29 cellular contexts compared by ENCODE assay signal in the genomic region with DNA sequence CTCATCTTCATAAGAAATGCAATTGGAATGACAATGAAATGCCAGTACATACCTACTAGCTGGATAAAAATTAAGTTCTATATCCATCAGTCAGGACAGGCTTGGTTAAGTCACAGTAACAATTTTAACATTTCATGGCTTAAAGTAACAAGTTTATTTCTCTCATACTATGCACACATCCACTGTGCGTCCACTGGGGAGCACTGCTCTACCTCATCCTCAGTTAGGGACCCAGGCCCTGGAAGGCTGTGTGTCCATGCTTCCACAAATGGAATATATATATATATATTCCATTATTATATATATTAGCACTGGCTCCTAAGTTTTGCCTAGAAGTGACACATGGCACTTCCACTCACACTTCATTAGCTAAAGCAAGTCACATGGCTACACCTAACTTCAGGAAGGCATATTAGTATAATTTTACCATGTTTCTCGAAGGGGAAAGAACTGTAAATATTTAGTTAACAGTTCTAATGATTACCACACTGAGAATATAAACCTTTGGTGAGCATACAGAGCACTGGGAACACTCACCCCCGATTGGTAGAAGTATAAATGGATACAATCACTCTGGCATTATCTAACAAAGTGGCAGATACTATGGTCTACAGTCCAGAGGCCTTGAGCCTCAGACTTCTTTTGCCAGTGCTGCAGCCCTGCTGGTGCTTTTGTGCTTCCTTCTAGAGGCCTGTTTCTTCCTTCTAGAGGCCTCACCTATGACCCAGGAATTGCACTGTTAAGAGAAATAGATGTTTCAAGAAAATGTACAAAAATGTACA. TPM values are rescaled to one million over a fixed set of nuclear protein-coding genes. Genes with fewer than 3 reads are reported as not detected.
A peak's percentile ranks its signal among the peaks of the same experiment; 100 is the strongest.
DNase-seq lines count a peak whose midpoint lies in the region; ATAC-seq and TF ChIP-seq lines count a peak whose summit lies in the region.
"Had no signal": no experiment of that assay in that cellular context is flagged by ENCODE, and none has a peak within 500 bp of the region (broad histone marks: within the 10 kb centered on the region; RNA-seq: fewer than 3 reads in every experiment).

No MANE protein-coding gene starts in this region.

- CTCF ChIA-PET in activated naive CD4-positive, alpha-beta T cell treated with anti-CD3 and anti-CD28 coated beads, Interleukin-2, amount 10 ng/mL, durations not matched to agents 7 days and 5 days (lab: Charles Lee), result interaction anchor here (2.8 kb wide), 1 partner anchor 10 kb away, joined by 15 read pairs; no protein-coding TSS in a partner anchor
- CTCF ChIA-PET in activated CD4-positive, alpha-beta T cell treated with anti-CD3 and anti-CD28 coated beads, Interleukin-2, amount 10 ng/mL, durations not matched to agents 7 days and 5 days (lab: Charles Lee), result interaction anchor here (0.7 to 1.1 kb wide), 3 partner anchors 10 to 12 kb away, joined by 3 to 4 read pairs (median 3); no protein-coding TSS in a partner anchor

- no peak for ATAC-seq in GM19023 (IDR thresholded peaks at IDR 0.05; ENCODE audit: unreplicated experiment)
- no peak for ATAC-seq in activated T-cell treated with anti-CD3 and anti-CD28 coated beads, Interleukin-2, amount 50 U/mL, for 4 hours
- ATAC-seq: GM23338; heart right ventricle; sciatic nerve; SK-N-SH treated with all-trans-retinoic acid at 6 μM for 48 hours; stimulated activated naive B cell treated with anti-CD40 and anti-IgM and Interleukin-4, amounts not matched to agents 10 μg/mL and 1 μg/mL and 100 μg/mL, for 72 hours; T-helper 17 cell had no signal

- no peak overlapping the region for H3K4me3 Mint-ChIP-seq in activated naive CD4-positive, alpha-beta T cell treated with anti-CD3 and anti-CD28 coated beads, Interleukin-2, amount 10 ng/mL, durations not matched to agents 7 days and 5 days
- no peak overlapping the region for H3K4me3 Mint-ChIP-seq in activated CD4-positive, alpha-beta T cell treated with anti-CD3 and anti-CD28 coated beads, Interleukin-2, amount 10 ng/mL, durations not matched to agents 7 days and 5 days
- H3K4me3 Mint-ChIP-seq in activated T-cell treated with anti-CD3 and anti-CD28 coated beads, Interleukin-2, amount 50 U/mL, for 4 hours, result no peak overlapping the region
- H3K4me3 Mint-ChIP-seq: CD4-positive, alpha-beta memory T cell; GM23338; stimulated activated naive B cell treated with anti-CD40 and anti-IgM and Interleukin-4, amounts not matched to agents 10 μg/mL and 1 μg/mL and 100 μg/mL, for 72 hours; T-helper 17 cell had no signal

- peaks cover 1 to 12% (median 7%) of the 10 kb centered on the region in 4 donors for H3K36me3 ChIP-seq in liver (ENCODE audit: control insufficient read depth in 4 of 4, insufficient read depth in 3 of 4, low read depth in 1 of 4, low read length in 3 of 4)

- no peaks in the 10 kb centered on the region for H3K27me3 ChIP-seq in liver (ENCODE audit: control insufficient read depth in 4 of 4, insufficient read depth in 4 of 4, low read length in 3 of 4)
- H3K27me3 ChIP-seq: adrenal gland, heart right ventricle had no signal

- H3K27ac Mint-ChIP-seq in activated naive CD4-positive, alpha-beta T cell treated with anti-CD3 and anti-CD28 coated beads, Interleukin-2, amount 10 ng/mL, durations not matched to agents 7 days and 5 days, result no peak overlapping the region
- H3K27ac Mint-ChIP-seq in activated CD4-positive, alpha-beta T cell treated with anti-CD3 and anti-CD28 coated beads, Interleukin-2, amount 10 ng/mL, durations not matched to agents 7 days and 5 days, result no peak overlapping the region
- H3K27ac Mint-ChIP-seq: GM23338; stimulated activated naive B cell treated with anti-CD40 and anti-IgM and Interleukin-4, amounts not matched to agents 10 μg/mL and 1 μg/mL and 100 μg/mL, for 72 hours; T-helper 17 cell had no signal

- DNase-seq in NCI-H82 (lab: John Stamatoyannopoulos, UW), result peak; percentile 4
- no peak for DNase-seq in NCI-H82 treated with DMSO at 0.1 percent for 48 hours (lab: John Stamatoyannopoulos, UW; ENCODE audit: unreplicated experiment)
- no peak for DNase-seq in choroid plexus epithelial cell (ENCODE audit: low read depth)
- DNase-seq in activated naive CD4-positive, alpha-beta T cell treated with anti-CD3 and anti-CD28 coated beads, Interleukin-2, amount 10 ng/mL, durations not matched to agents 7 days and 5 days, result no peak
- no peak for DNase-seq in activated CD4-positive, alpha-beta T cell treated with anti-CD3 and anti-CD28 coated beads, Interleukin-2, amount 10 ng/mL, durations not matched to agents 7 days and 5 days
- no peak for DNase-seq in activated T-cell treated with anti-CD3 and anti-CD28 coated beads, Interleukin-2, amount 50 U/mL, for 4 hours
- DNase-seq: activated CD4-positive, alpha-beta T cell treated with anti-CD3 and anti-CD28 coated beads for 48 hours; activated naive CD4-positive, alpha-beta T cell; activated T-cell treated with anti-CD3 and anti-CD28 coated beads, Interleukin-2, amount 50 U/mL, for 1 hour; adrenal gland; CD4-positive, alpha-beta memory T cell; effector CD8-positive, alpha-beta T cell; erythroblast; foreskin melanocyte; heart right ventricle; NCI-H1105 treated with DMSO at 0.1 percent for 48 hours; NCI-H2081; NCI-H774; posterior cingulate gyrus; stimulated activated CD4-positive, alpha-beta T cell treated with anti-CD3 and anti-CD28 coated beads, Interleukin-4, amount 100 ng/mL, for 4 hours; stimulated activated naive B cell treated with anti-CD40 and anti-IgM and Interleukin-4, amounts not matched to agents 10 μg/mL and 1 μg/mL and 100 μg/mL, for 72 hours; T-helper 17 cell had no signal

- H3K36me3 Mint-ChIP-seq in activated naive CD4-positive, alpha-beta T cell treated with anti-CD3 and anti-CD28 coated beads, Interleukin-2, amount 10 ng/mL, durations not matched to agents 7 days and 5 days, result peaks cover 12% of the 10 kb centered on the region
- peaks cover 10% of the 10 kb centered on the region for H3K36me3 Mint-ChIP-seq in activated CD4-positive, alpha-beta T cell treated with anti-CD3 and anti-CD28 coated beads, Interleukin-2, amount 10 ng/mL, durations not matched to agents 7 days and 5 days (ENCODE audit: low read depth)
- H3K36me3 Mint-ChIP-seq in activated T-cell treated with anti-CD3 and anti-CD28 coated beads, Interleukin-2, amount 50 U/mL, for 4 hours (ENCODE audit: insufficient read depth), result peaks cover 20% of the 10 kb centered on the region

- H3K27ac ChIP-seq in liver (ENCODE audit: low read depth in 1 of 2, low read length in 2 of 2), result peak overlapping the region in 1 of 2 donors; percentile 19
- H3K27ac ChIP-seq: 22Rv1, heart right ventricle had no signal

- TF ChIP-seq RAD21 in liver (IDR thresholded peaks at IDR 0.05), result no peak

- H3K27me3 Mint-ChIP-seq in activated naive CD4-positive, alpha-beta T cell treated with anti-CD3 and anti-CD28 coated beads, Interleukin-2, amount 10 ng/mL, durations not matched to agents 7 days and 5 days, result no peaks in the 10 kb centered on the region
- no peaks in the 10 kb centered on the region for H3K27me3 Mint-ChIP-seq in activated CD4-positive, alpha-beta T cell treated with anti-CD3 and anti-CD28 coated beads, Interleukin-2, amount 10 ng/mL, durations not matched to agents 7 days and 5 days
- no peaks in the 10 kb centered on the region for H3K27me3 Mint-ChIP-seq in activated T-cell treated with anti-CD3 and anti-CD28 coated beads, Interleukin-2, amount 50 U/mL, for 4 hours (ENCODE audit: low read depth)
- H3K27me3 Mint-ChIP-seq: CD4-positive, alpha-beta memory T cell; stimulated activated naive B cell treated with anti-CD40 and anti-IgM and Interleukin-4, amounts not matched to agents 10 μg/mL and 1 μg/mL and 100 μg/mL, for 72 hours; T-helper 17 cell had no signal

- no peak overlapping the region for H3K9ac ChIP-seq in liver (ENCODE audit: low read depth in 1 of 2, low read length in 2 of 2)

- H3K9me3 Mint-ChIP-seq in activated naive CD4-positive, alpha-beta T cell treated with anti-CD3 and anti-CD28 coated beads, Interleukin-2, amount 10 ng/mL, durations not matched to agents 7 days and 5 days, result no peaks in the 10 kb centered on the region
- H3K9me3 Mint-ChIP-seq in activated CD4-positive, alpha-beta T cell treated with anti-CD3 and anti-CD28 coated beads, Interleukin-2, amount 10 ng/mL, durations not matched to agents 7 days and 5 days, result no peaks in the 10 kb centered on the region
- H3K9me3 Mint-ChIP-seq in activated T-cell treated with anti-CD3 and anti-CD28 coated beads, Interleukin-2, amount 50 U/mL, for 4 hours, result no peaks in the 10 kb centered on the region
- H3K9me3 Mint-ChIP-seq: CD4-positive, alpha-beta memory T cell; stimulated activated naive B cell treated with anti-CD40 and anti-IgM and Interleukin-4, amounts not matched to agents 10 μg/mL and 1 μg/mL and 100 μg/mL, for 72 hours had no signal

- POLR2A ChIA-PET in activated CD4-positive, alpha-beta T cell treated with anti-CD3 and anti-CD28 coated beads, Interleukin-2, amount 10 ng/mL, durations not matched to agents 7 days and 5 days (lab: Charles Lee), result no interaction called here

- peaks cover 9% of the 10 kb centered on the region for H3K4me1 Mint-ChIP-seq in activated naive CD4-positive, alpha-beta T cell treated with anti-CD3 and anti-CD28 coated beads, Interleukin-2, amount 10 ng/mL, durations not matched to agents 7 days and 5 days
- peaks cover 8% of the 10 kb centered on the region for H3K4me1 Mint-ChIP-seq in activated CD4-positive, alpha-beta T cell treated with anti-CD3 and anti-CD28 coated beads, Interleukin-2, amount 10 ng/mL, durations not matched to agents 7 days and 5 days
- H3K4me1 Mint-ChIP-seq in activated T-cell treated with anti-CD3 and anti-CD28 coated beads, Interleukin-2, amount 50 U/mL, for 4 hours (ENCODE audit: low read depth), result no peaks in the 10 kb centered on the region
- H3K4me1 Mint-ChIP-seq: GM23338, T-helper 17 cell had no signal

- peaks cover 9 to 23% (median 11%) of the 10 kb centered on the region in 4 donors for H3K4me1 ChIP-seq in liver (ENCODE audit: control insufficient read depth in 4 of 4, insufficient read depth in 4 of 4, low read length in 3 of 4)

- no peak overlapping the region for H3K4me3 ChIP-seq in choroid plexus epithelial cell (ENCODE audit: low read depth, low read length)
- H3K4me3 ChIP-seq in liver (ENCODE audit: low read depth in 1 of 3, low read length in 3 of 3), result no peak overlapping the region
- H3K4me3 ChIP-seq: adrenal gland, GM23338, heart right ventricle had no signal

- no peaks in the 10 kb centered on the region for H3K9me3 ChIP-seq in liver (ENCODE audit: control insufficient read depth in 4 of 4, low read length in 3 of 4)
- H3K9me3 ChIP-seq: adrenal gland, heart right ventricle had no signal

- TF ChIP-seq CTCF in choroid plexus epithelial cell (conservative IDR thresholded peaks at IDR 0.05; ENCODE audit: low read depth, low read length) (peak; percentile 7), liver (IDR thresholded peaks at IDR 0.05; ENCODE audit: low read depth, low read length, missing input control) (no peak)

- WGBS in liver, result 48% methylated on average over 3 of the region's 3 CpGs

RNA-seq across cellular contexts. Expression of gene AP3S2, which starts 28.6 kb away (rescaled TPM):
- 10 to 100 TPM; 24.1 to 73.5 TPM for total RNA-seq in liver
- polyA plus RNA-seq in liver, result 10 to 100 TPM in 1 of 2 donors, 1 to 10 TPM in 1; 8.4 to 27.6 TPM
- total RNA-seq in activated CD4-positive, alpha-beta T cell treated with anti-CD3 and anti-CD28 coated beads, Interleukin-2, amount 10 ng/mL, durations not matched to agents 7 days and 5 days, result 10 to 100 TPM; 25.3 to 28.1 TPM
- 10 to 100 TPM; 15.2 to 17.4 (median 17.1) TPM for total RNA-seq in activated T-cell treated with anti-CD3 and anti-CD28 coated beads, Interleukin-2, amount 50 U/mL, for 4 hours

RNA-seq across cellular contexts. Expression of gene ARPIN, which starts 47.6 kb away (rescaled TPM):
- 1 to 10 TPM; 3.9 to 7.2 TPM for total RNA-seq in liver
- 1 to 10 TPM; 1.6 to 3.2 TPM for polyA plus RNA-seq in liver
- total RNA-seq in activated CD4-positive, alpha-beta T cell treated with anti-CD3 and anti-CD28 coated beads, Interleukin-2, amount 10 ng/mL, durations not matched to agents 7 days and 5 days, result not detected
- total RNA-seq in activated T-cell treated with anti-CD3 and anti-CD28 coated beads, Interleukin-2, amount 50 U/mL, for 4 hours, result under 1 TPM in 2 of 3 donors, not detected in 1; 0.05 to 0.13 TPM
- total RNA-seq: activated CD8-positive, alpha-beta memory T cell treated with anti-CD3 and anti-CD28 coated beads for 36 hours had no signal
- polyA plus RNA-seq: CD4-positive, alpha-beta memory T cell had no signal

RNA-seq across cellular contexts. Expression of gene ANPEP, which starts 50.5 kb away (rescaled TPM):
- total RNA-seq in liver, result 100 to 1,000 TPM in 1 of 2 donors, 10 to 100 TPM in 1; 88.8 to 182 TPM
- 100 to 1,000 TPM; 150 to 227 TPM for polyA plus RNA-seq in liver
- 1 to 10 TPM; 1.4 to 2.0 TPM for total RNA-seq in activated CD4-positive, alpha-beta T cell treated with anti-CD3 and anti-CD28 coated beads, Interleukin-2, amount 10 ng/mL, durations not matched to agents 7 days and 5 days
- total RNA-seq in activated T-cell treated with anti-CD3 and anti-CD28 coated beads, Interleukin-2, amount 50 U/mL, for 4 hours, result under 1 TPM; 0.54 to 0.83 (median 0.55) TPM
- total RNA-seq: activated CD8-positive, alpha-beta memory T cell treated with anti-CD3 and anti-CD28 coated beads for 36 hours had no signal
- polyA plus RNA-seq: CD4-positive, alpha-beta memory T cell had no signal

Comparison
In these comparisons a context has a peak if more than half of its experiments do, and no peak if none do; other contexts are left out.
1. RNA of gene ARPIN, which starts 47.6 kb away (total RNA-seq): 3.9 to 7.2 TPM in liver; 0.05 to 0.13 TPM in activated T-cell treated with anti-CD3 and anti-CD28 coated beads, Interleukin-2, amount 50 U/mL, for 4 hours and not detected in activated CD4-positive, alpha-beta T cell treated with anti-CD3 and anti-CD28 coated beads, Interleukin-2, amount 10 ng/mL, durations not matched to agents 7 days and 5 days; every median in the first group is over 4 times any median in the second.
2. RNA of gene ANPEP, which starts 50.5 kb away (total RNA-seq): 88.8 to 182 TPM in liver; 1.4 to 2.0 TPM in activated CD4-positive, alpha-beta T cell treated with anti-CD3 and anti-CD28 coated beads, Interleukin-2, amount 10 ng/mL, durations not matched to agents 7 days and 5 days and 0.54 to 0.83 TPM in activated T-cell treated with anti-CD3 and anti-CD28 coated beads, Interleukin-2, amount 50 U/mL, for 4 hours; every median in the first group is over 10 times any median in the second.